Comparison of ENCODE assay signal across 1 cellular context in the genomic region with DNA sequence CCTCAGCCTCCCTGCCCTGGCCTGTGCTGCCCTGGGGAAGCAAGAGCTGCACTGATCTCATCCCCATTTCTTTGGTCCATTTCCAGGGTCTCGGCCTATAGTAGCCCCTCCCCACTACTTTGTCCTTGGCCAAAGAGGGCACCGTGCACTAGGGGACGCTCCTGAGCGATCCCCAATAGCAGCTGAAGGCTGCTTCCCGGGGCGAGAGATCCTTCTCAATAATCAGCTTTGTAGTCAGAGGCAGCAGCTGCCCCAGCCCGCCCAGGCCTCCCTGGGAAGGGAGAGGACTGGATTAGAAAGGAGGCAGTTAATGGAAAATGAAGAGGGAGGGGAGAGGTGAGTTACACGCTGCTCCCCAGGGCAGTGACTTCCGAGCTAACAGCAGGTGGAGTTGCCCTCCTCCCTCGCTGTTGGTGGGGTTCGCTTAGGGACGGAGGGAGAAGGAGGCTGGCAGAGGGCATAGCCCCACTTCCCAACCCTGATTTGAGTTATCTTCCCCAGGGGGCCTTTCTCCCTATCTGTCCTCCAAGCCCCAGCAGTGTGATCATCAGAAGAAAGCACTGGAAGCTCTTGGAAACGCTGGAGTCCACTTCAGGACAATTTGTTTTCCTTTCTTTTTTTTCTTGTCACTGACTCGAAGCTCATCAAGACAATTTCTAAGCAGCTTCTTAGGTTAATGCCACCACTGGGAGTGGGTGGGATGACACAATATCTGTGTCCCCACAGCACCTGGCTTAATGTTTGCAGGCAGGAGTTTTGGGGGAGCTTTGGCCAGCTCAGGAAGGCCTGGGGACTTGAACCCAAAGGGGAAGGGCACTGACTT.
TF ChIP-seq lines count a peak whose summit lies in the region.

No MANE protein-coding gene starts in this region.

TF ChIP-seq in HEK293, 187 proteins besides CTCF, POLR2A, EP300 and RAD21 (continued from another document):
- TF ChIP-seq, protein P1, sequence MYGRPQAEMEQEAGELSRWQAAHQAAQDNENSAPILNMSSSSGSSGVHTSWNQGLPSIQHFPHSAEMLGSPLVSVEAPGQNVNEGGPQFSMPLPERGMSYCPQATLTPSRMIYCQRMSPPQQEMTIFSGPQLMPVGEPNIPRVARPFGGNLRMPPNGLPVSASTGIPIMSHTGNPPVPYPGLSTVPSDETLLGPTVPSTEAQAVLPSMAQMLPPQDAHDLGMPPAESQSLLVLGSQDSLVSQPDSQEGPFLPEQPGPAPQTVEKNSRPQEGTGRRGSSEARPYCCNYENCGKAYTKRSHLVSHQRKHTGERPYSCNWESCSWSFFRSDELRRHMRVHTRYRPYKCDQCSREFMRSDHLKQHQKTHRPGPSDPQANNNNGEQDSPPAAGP (tag by site-specific recombination; IDR thresholded peaks at IDR 0.05) = 0 out of 2 replicates have a peak, but pooled peaks have one; percentile 73
- TF ChIP-seq ZIC2 (tag by site-specific recombination; IDR thresholded peaks at IDR 0.05) = peak; percentile 79
